27 cellular contexts compared by ENCODE assay signal in the genomic region with DNA sequence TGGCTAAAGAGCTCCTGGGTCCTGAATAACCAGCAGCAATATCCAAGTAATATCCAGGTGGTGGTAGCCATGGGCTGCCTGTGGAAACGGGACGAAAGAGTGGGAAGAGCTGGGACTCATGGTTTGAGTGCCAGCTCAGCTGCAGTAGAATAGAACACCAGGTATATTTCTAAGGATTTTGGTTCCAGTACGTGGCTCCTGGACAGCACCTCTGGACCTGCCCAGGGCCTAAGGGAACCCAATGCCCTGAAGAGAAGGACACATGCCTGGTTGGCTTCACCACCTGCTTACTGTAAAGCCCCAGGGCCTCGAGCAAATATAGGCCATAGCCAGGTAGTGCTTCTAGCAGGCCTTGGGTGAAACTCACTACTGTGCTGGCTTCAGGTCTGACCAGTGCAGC.
"Had no signal": no experiment of that assay in that cellular context is flagged by ENCODE, and none has a peak within 500 bp of the region (broad histone marks: within the 10 kb centered on the region; RNA-seq: fewer than 3 reads in every experiment).

No MANE protein-coding gene starts in this region.

- H3K27me3 ChIP-seq: neural progenitor cell, ovary, right lobe of liver, sigmoid colon, suprapubic skin, testis, tibial artery, transverse colon, upper lobe of right lung, uterus had no signal

- H3K27ac Mint-ChIP-seq: naive thymus-derived CD4-positive, alpha-beta T cell; natural killer cell; nephron; neural progenitor cell; stimulated activated effector memory CD8-positive, alpha-beta T cell treated with anti-CD3 and anti-CD28 coated beads, Interleukin-12 subunit alpha, Interleukin-12 subunit beta, amount 100 ng/mL, for 72 hours; stimulated activated naive CD8-positive, alpha-beta T cell treated with anti-CD3 and anti-CD28 coated beads, Interleukin-15, amount 100 ng/mL, for 72 hours; type B pancreatic cell had no signal

- H3K9me3 Mint-ChIP-seq: type B pancreatic cell had no signal

- H3K27me3 Mint-ChIP-seq: naive thymus-derived CD4-positive, alpha-beta T cell; stimulated activated naive CD8-positive, alpha-beta T cell treated with anti-CD3 and anti-CD28 coated beads, Interleukin-15, amount 100 ng/mL, for 72 hours; type B pancreatic cell had no signal

- DNase-seq: naive thymus-derived CD4-positive, alpha-beta T cell; natural killer cell; occipital lobe; ovary; psoas muscle; right cardiac atrium; right lobe of liver; sigmoid colon; small intestine; stimulated activated CD4-positive, alpha-beta T cell treated with anti-CD3 and anti-CD28 coated beads, Interleukin-15, amount 100 ng/mL, for 24 hours; stimulated activated CD4-positive, alpha-beta T cell treated with anti-CD3 and anti-CD28 coated beads, Interleukin-2, amount 100 ng/mL, for 24 hours; stimulated activated CD4-positive, alpha-beta T cell treated with anti-CD3 and anti-CD28 coated beads, Interleukin-2, amount 100 ng/mL, for 48 hours; stimulated activated CD4-positive, alpha-beta T cell treated with anti-CD3 and anti-CD28 coated beads, Interleukin-4, amount 100 ng/mL, for 24 hours; stimulated activated naive CD4-positive, alpha-beta T cell; stimulated activated naive CD8-positive, alpha-beta T cell treated with anti-CD3 and anti-CD28 coated beads, Interleukin-15, amount 100 ng/mL, for 72 hours; stimulated activated naive CD8-positive, alpha-beta T cell treated with anti-CD3 and anti-CD28 coated beads, Interleukin-15, Interleukin-2, amounts not matched to agents 100 U/mL and 50 U/mL, for 24 hours; substantia nigra; testis; tibial artery; transverse colon; upper lobe of right lung; uterus had no signal

- H3K4me3 Mint-ChIP-seq: naive thymus-derived CD4-positive, alpha-beta T cell; natural killer cell; nephron; neural progenitor cell; stimulated activated effector memory CD8-positive, alpha-beta T cell treated with anti-CD3 and anti-CD28 coated beads, Interleukin-12 subunit alpha, Interleukin-12 subunit beta, amount 100 ng/mL, for 72 hours; stimulated activated naive CD8-positive, alpha-beta T cell treated with anti-CD3 and anti-CD28 coated beads, Interleukin-15, amount 100 ng/mL, for 72 hours; type B pancreatic cell had no signal

- H3K4me1 ChIP-seq: psoas muscle, right lobe of liver, sigmoid colon, suprapubic skin, testis, tibial artery, transverse colon, upper lobe of right lung, uterus had no signal

- ATAC-seq: naive thymus-derived CD4-positive, alpha-beta T cell; natural killer cell; psoas muscle; right cardiac atrium; right lobe of liver; stimulated activated effector memory CD8-positive, alpha-beta T cell treated with anti-CD3 and anti-CD28 coated beads, Interleukin-12 subunit alpha, Interleukin-12 subunit beta, amount 100 ng/mL, for 72 hours; stimulated activated naive CD8-positive, alpha-beta T cell treated with anti-CD3 and anti-CD28 coated beads, Interleukin-15, amount 100 ng/mL, for 72 hours; stimulated activated naive CD8-positive, alpha-beta T cell treated with anti-CD3 and anti-CD28 coated beads, Interleukin-15, Interleukin-2, amounts not matched to agents 100 U/mL and 50 U/mL, for 24 hours; upper lobe of right lung had no signal

- H3K36me3 Mint-ChIP-seq: neural progenitor cell; stimulated activated effector memory CD8-positive, alpha-beta T cell treated with anti-CD3 and anti-CD28 coated beads, Interleukin-12 subunit alpha, Interleukin-12 subunit beta, amount 100 ng/mL, for 72 hours; type B pancreatic cell had no signal

- H3K4me1 Mint-ChIP-seq: naive thymus-derived CD4-positive, alpha-beta T cell; natural killer cell; nephron; stimulated activated effector memory CD8-positive, alpha-beta T cell treated with anti-CD3 and anti-CD28 coated beads, Interleukin-12 subunit alpha, Interleukin-12 subunit beta, amount 100 ng/mL, for 72 hours; stimulated activated naive CD8-positive, alpha-beta T cell treated with anti-CD3 and anti-CD28 coated beads, Interleukin-15, amount 100 ng/mL, for 72 hours had no signal

- H3K27ac ChIP-seq: neural progenitor cell, ovary, psoas muscle, right lobe of liver, sigmoid colon, suprapubic skin, testis, tibial artery, transverse colon, upper lobe of right lung, uterus had no signal
